Comparison of ENCODE assay signal across 22 cellular contexts in genomic region chrX:7111518-7111917, GRCh38.
"Had no signal": no experiment of that assay in that cellular context is flagged by ENCODE, and none has a peak within 500 bp of the region (broad histone marks: within the 10 kb centered on the region; RNA-seq: fewer than 3 reads in every experiment).

No MANE protein-coding gene starts in this region.

- H2AFZ ChIP-seq: parathyroid adenoma had no signal

- H3K27me3 Mint-ChIP-seq: activated B cell treated with CpG ODN at 0.5 μM for 24 hours; activated CD4-positive, alpha-beta T cell treated with anti-CD3 and anti-CD28 coated beads for 36 hours; activated naive CD8-positive, alpha-beta T cell treated with anti-CD3 and anti-CD28 coated beads, Interleukin-2, amount 10 ng/mL, durations not matched to agents 7 days and 5 days; stimulated activated naive CD8-positive, alpha-beta T cell treated with anti-CD3 and anti-CD28 coated beads, Interleukin-15, amount 100 ng/mL, for 72 hours had no signal

- H3K9ac ChIP-seq: parathyroid adenoma had no signal

- DNase-seq: activated B cell treated with CpG ODN at 0.5 μM for 24 hours; activated CD4-positive, alpha-beta T cell treated with anti-CD3 and anti-CD28 coated beads for 36 hours; activated CD4-positive, alpha-beta T cell treated with anti-CD3 and anti-CD28 coated beads, Interleukin-2, amount 50 U/mL, for 48 hours; activated CD8-positive, alpha-beta memory T cell treated with anti-CD3 and anti-CD28 coated beads, Interleukin-2, amount 50 U/mL, for 48 hours; activated naive CD4-positive, alpha-beta T cell treated with Interleukin-2 at 50 U/mL for 16 hours; activated naive CD8-positive, alpha-beta T cell treated with anti-CD3 and anti-CD28 coated beads, Interleukin-2, amount 10 ng/mL, durations not matched to agents 7 days and 5 days; activated T-cell treated with anti-CD3 and anti-CD28 coated beads, Interleukin-2, amount 50 U/mL, for 4 hours; amniotic stem cell; cortex of kidney; esophagus squamous epithelium; gastrocnemius medialis; heart left ventricle; left ventricle myocardium superior; nucleus accumbens; right cardiac atrium; stimulated activated CD4-positive, alpha-beta T cell treated with anti-CD3 and anti-CD28 coated beads, Interleukin-4, amount 100 ng/mL, for 4 hours; stimulated activated naive CD8-positive, alpha-beta T cell treated with anti-CD3 and anti-CD28 coated beads, Interleukin-15, amount 100 ng/mL, for 72 hours; tibial artery had no signal

- H3K27ac ChIP-seq: esophagus squamous epithelium, gastrocnemius medialis, heart left ventricle, parathyroid adenoma, tibial artery had no signal

- H3K4me1 ChIP-seq: parathyroid adenoma had no signal

- FAIRE-seq: islet of Langerhans had no signal

- H3K36me3 ChIP-seq: esophagus squamous epithelium, gastrocnemius medialis, heart left ventricle, tibial artery had no signal

- H3K79me2 ChIP-seq: parathyroid adenoma had no signal

- H3K9me3 ChIP-seq: esophagus squamous epithelium, gastrocnemius medialis, heart left ventricle, tibial artery had no signal

- H3K4me3 ChIP-seq: esophagus squamous epithelium, gastrocnemius medialis, heart left ventricle, tibial artery had no signal

- H3K27me3 ChIP-seq: esophagus squamous epithelium, gastrocnemius medialis, heart left ventricle, tibial artery had no signal

- H3K9me3 Mint-ChIP-seq: activated B cell treated with CpG ODN at 0.5 μM for 24 hours; activated naive CD8-positive, alpha-beta T cell treated with anti-CD3 and anti-CD28 coated beads, Interleukin-2, amount 10 ng/mL, durations not matched to agents 7 days and 5 days; activated T-cell treated with anti-CD3 and anti-CD28 coated beads, Interleukin-2, amount 50 U/mL, for 4 hours; activated T-helper 2 cell treated with anti-CD3 and anti-CD28 coated beads, Interferon-gamma antibody, Interleukin-2, Interleukin-4, amounts not matched to agents 10 μg/mL and 5 μg/mL and 100 μg/mL, durations not matched to agents 14 hours and 24 hours and 36 hours; endodermal cell; stimulated activated naive CD8-positive, alpha-beta T cell treated with anti-CD3 and anti-CD28 coated beads, Interleukin-15, amount 100 ng/mL, for 72 hours had no signal

- H3K27ac Mint-ChIP-seq: activated T-helper 2 cell treated with anti-CD3 and anti-CD28 coated beads, Interferon-gamma antibody, Interleukin-2, Interleukin-4, amounts not matched to agents 10 μg/mL and 5 μg/mL and 100 μg/mL, durations not matched to agents 14 hours and 24 hours and 36 hours; stimulated activated naive CD8-positive, alpha-beta T cell treated with anti-CD3 and anti-CD28 coated beads, Interleukin-15, amount 100 ng/mL, for 72 hours had no signal

- H3K4me3 Mint-ChIP-seq: activated CD4-positive, alpha-beta T cell treated with anti-CD3 and anti-CD28 coated beads for 36 hours; activated T-cell treated with anti-CD3 and anti-CD28 coated beads, Interleukin-2, amount 50 U/mL, for 4 hours; endodermal cell had no signal

- ATAC-seq: activated T-cell treated with anti-CD3 and anti-CD28 coated beads, Interleukin-2, amount 50 U/mL, for 4 hours; gastrocnemius medialis; heart left ventricle; left ventricle myocardium superior; right cardiac atrium; stimulated activated naive CD8-positive, alpha-beta T cell treated with anti-CD3 and anti-CD28 coated beads, Interleukin-15, amount 100 ng/mL, for 72 hours had no signal
